ENCODE assay signal across 9 cellular contexts in genomic region chr1:7299994-7300393, GRCh38.
DNase-seq lines count a peak whose midpoint lies in the region; ATAC-seq and TF ChIP-seq lines count a peak whose summit lies in the region.
"Had no signal": no experiment of that assay in that cellular context is flagged by ENCODE, and none has a peak within 500 bp of the region (broad histone marks: within the 10 kb centered on the region; RNA-seq: fewer than 3 reads in every experiment).

No MANE protein-coding gene starts in this region.

- peaks cover 0 to 7% of the 10 kb centered on the region in 2 donors for H3K9me3 ChIP-seq in ascending aorta
- peaks cover 0 to 9% (median 8%) of the 10 kb centered on the region in 3 donors for H3K9me3 ChIP-seq in tibial artery

- no peak for ATAC-seq in GM19467 (IDR thresholded peaks at IDR 0.05; ENCODE audit: unreplicated experiment)
- ATAC-seq in HG03139 (IDR thresholded peaks at IDR 0.05; ENCODE audit: unreplicated experiment) = no peak

- H3K36me3 ChIP-seq in ascending aorta (no peaks in the 10 kb centered on the region), tibial artery (no peaks in the 10 kb centered on the region)

- no peak overlapping the region for H3K4me3 ChIP-seq in ascending aorta
- no peak overlapping the region for H3K4me3 ChIP-seq in tibial artery

- H3K27ac ChIP-seq in ascending aorta (peak overlapping the region; percentile 31 to 55), tibial artery (peak overlapping the region; percentile 38 to 60)

- H3K27me3 ChIP-seq in ascending aorta (no peaks in the 10 kb centered on the region), tibial artery (peaks cover 0 to 3% of the 10 kb centered on the region in 2 donors)

- intact Hi-C loops in ascending aorta (cut with DNase I) (no loop called here), tibial artery (cut with DNase I; ENCODE audit: low total_unique reads) (no loop called here)

- H3K4me1 ChIP-seq in ascending aorta (peaks cover 0 to 19% of the 10 kb centered on the region in 2 donors), tibial artery (peaks cover 0 to 33% (median 21%) of the 10 kb centered on the region in 4 donors)

- TF ChIP-seq CTCF in ascending aorta (IDR thresholded peaks at IDR 0.05) = no peak
- no peak for TF ChIP-seq CTCF in tibial artery (IDR thresholded peaks at IDR 0.05)

- peak; percentile 75 for DNase-seq in HS-5 (ENCODE audit: low read depth)
- no peak for DNase-seq in ascending aorta (ENCODE audit: low spot score in 2 of 2)
- peak; percentile 52 for DNase-seq in hepatic stellate cell (ENCODE audit: low spot score)
- no peak for DNase-seq in tibial artery
- DNase-seq in occipital lobe (lab: John Stamatoyannopoulos, UW) = no peak
- DNase-seq: activated gamma-delta T cell; stimulated activated CD4-positive, alpha-beta T cell treated with anti-CD3 and anti-CD28 coated beads, Interleukin-2, amount 100 ng/mL, for 24 hours had no signal

Comparison
In these comparisons a context has a peak if more than half of its experiments do, and no peak if none do; other contexts are left out.
1. DNase-seq: peak in HS-5 (single experiment) and hepatic stellate cell (single experiment); none in ascending aorta (0 of 2), tibial artery (0 of 2) and occipital lobe (single experiment).